In the genomic region with DNA sequence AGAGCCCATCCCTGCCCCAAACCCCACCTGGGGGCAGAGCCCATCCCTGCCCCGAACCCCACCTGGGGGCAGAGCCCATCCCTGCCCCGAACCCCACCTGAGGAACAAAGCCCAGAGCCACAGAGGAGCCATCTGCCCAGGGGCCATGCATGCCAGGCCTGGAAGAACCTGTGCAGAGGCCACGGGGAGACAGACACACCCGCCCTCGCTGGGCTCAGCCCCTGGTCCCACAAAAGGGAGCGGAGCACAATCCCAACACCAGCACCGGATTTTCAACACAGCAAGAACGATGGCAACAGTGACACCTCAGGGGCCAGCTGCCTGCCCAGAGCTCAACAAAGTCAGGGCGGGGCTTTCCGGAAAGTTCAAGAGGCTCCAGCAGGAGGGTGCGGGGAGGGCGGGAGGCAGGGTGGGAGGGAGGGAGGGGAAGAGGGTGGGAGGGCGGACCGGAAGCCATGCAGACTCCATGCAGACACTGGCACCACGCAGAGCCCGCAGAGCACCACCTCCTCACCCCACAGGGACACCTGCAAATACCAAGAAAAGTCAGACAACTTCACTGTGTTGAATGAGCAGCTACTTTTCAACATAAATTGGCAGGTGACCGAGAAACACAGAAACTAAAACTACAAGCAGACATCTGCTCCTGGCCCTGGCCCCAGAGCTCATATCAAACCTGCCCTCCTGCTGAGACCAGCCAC, we compare ENCODE assay signal across 8 cellular contexts. TPM values are rescaled to one million over a fixed set of nuclear protein-coding genes. Genes with fewer than 3 reads are reported as not detected.
DNase-seq lines count a peak whose midpoint lies in the region; TF ChIP-seq lines count a peak whose summit lies in the region.

No MANE protein-coding gene starts in this region.

- H3K27me3 ChIP-seq in esophagus (ENCODE audit: control insufficient read depth in 1 of 2, insufficient read depth in 2 of 2, low read length in 2 of 2), result no peaks in the 10 kb centered on the region

- peaks cover 19% of the 10 kb centered on the region for H3K4me1 Mint-ChIP-seq in activated CD4-positive, alpha-beta memory T cell treated with anti-CD3 and anti-CD28 coated beads, Interleukin-2, amount 10 ng/mL, durations not matched to agents 7 days and 5 days

- peaks cover 6 to 35% of the 10 kb centered on the region in 2 donors for H3K36me3 ChIP-seq in esophagus (ENCODE audit: control insufficient read depth in 2 of 2, insufficient read depth in 2 of 2, low read length in 1 of 2)

- no peak for TF ChIP-seq CTCF in foreskin fibroblast (IDR thresholded peaks at IDR 0.05; ENCODE audit: low read depth, low read length)

- H3K4me3 ChIP-seq in esophagus (ENCODE audit: low read depth in 1 of 2, low read length in 2 of 2) (no peak overlapping the region), foreskin fibroblast (ENCODE audit: low read depth in 1 of 2, low read length in 2 of 2) (no peak overlapping the region)

- peak overlapping the region; percentile 65 for H3K4me3 Mint-ChIP-seq in activated CD4-positive, alpha-beta memory T cell treated with anti-CD3 and anti-CD28 coated beads, Interleukin-2, amount 10 ng/mL, durations not matched to agents 7 days and 5 days

- peaks cover 23% of the 10 kb centered on the region for H3K36me3 Mint-ChIP-seq in activated CD4-positive, alpha-beta memory T cell treated with anti-CD3 and anti-CD28 coated beads, Interleukin-2, amount 10 ng/mL, durations not matched to agents 7 days and 5 days (ENCODE audit: low read depth)

- no peaks in the 10 kb centered on the region for H3K27me3 Mint-ChIP-seq in activated CD4-positive, alpha-beta memory T cell treated with anti-CD3 and anti-CD28 coated beads, Interleukin-2, amount 10 ng/mL, durations not matched to agents 7 days and 5 days

- H3K9me3 Mint-ChIP-seq in activated CD4-positive, alpha-beta memory T cell treated with anti-CD3 and anti-CD28 coated beads, Interleukin-2, amount 10 ng/mL, durations not matched to agents 7 days and 5 days, result no peaks in the 10 kb centered on the region

- no peaks in the 10 kb centered on the region for H3K9me3 ChIP-seq in esophagus (ENCODE audit: control insufficient read depth in 2 of 2, insufficient read depth in 1 of 2, low read depth in 1 of 2, low read length in 1 of 2)

- H3K27ac ChIP-seq in esophagus (ENCODE audit: low read depth in 2 of 2, low read length in 1 of 2), result peak overlapping the region; percentile 34 to 48

- DNase-seq in GM19238 (ENCODE audit: insufficient read length, low spot score) (peak; percentile 33), AG08395 (ENCODE audit: low spot score) (no peak), NCI-H1930 (lab: John Stamatoyannopoulos, UW) (no peak), HuH-7.5 (ENCODE audit: low spot score) (no peak), foreskin fibroblast (no peak)
- peak; percentile 72 for DNase-seq in activated CD4-positive, alpha-beta memory T cell treated with anti-CD3 and anti-CD28 coated beads, Interleukin-2, amount 10 ng/mL, durations not matched to agents 7 days and 5 days
- peak; percentile 5 to 14 for DNase-seq in stimulated activated CD4-positive, alpha-beta T cell treated with anti-CD3 and anti-CD28 coated beads, Interleukin-2, amount 100 ng/mL, for 48 hours

- CTCF ChIA-PET in activated CD4-positive, alpha-beta memory T cell treated with anti-CD3 and anti-CD28 coated beads, Interleukin-2, amount 10 ng/mL, durations not matched to agents 7 days and 5 days (lab: Charles Lee), result no interaction called here

- POLR2A ChIA-PET in activated CD4-positive, alpha-beta memory T cell treated with anti-CD3 and anti-CD28 coated beads, Interleukin-2, amount 10 ng/mL, durations not matched to agents 7 days and 5 days (lab: Charles Lee), result interaction anchor here (1.0 to 1.2 kb wide), 2 partner anchors 28 to 38 kb away, joined by 6 to 7 read pairs; partner anchors contain the start of genes C16orf95 and FBXO31

- peaks cover 0 to 3% of the 10 kb centered on the region in 2 donors for H3K4me1 ChIP-seq in esophagus (ENCODE audit: control insufficient read depth in 2 of 2, insufficient read depth in 2 of 2, low read length in 1 of 2)

- H3K27ac Mint-ChIP-seq in activated CD4-positive, alpha-beta memory T cell treated with anti-CD3 and anti-CD28 coated beads, Interleukin-2, amount 10 ng/mL, durations not matched to agents 7 days and 5 days, result peak overlapping the region; percentile 93

- WGBS in esophagus, 2 donors, result 56 to 62% methylated on average over 16 to 17 of the region's 17 CpGs

RNA-seq across cellular contexts. Expression of gene C16orf95, which starts 27.9 kb away (rescaled TPM):
- 1 to 10 TPM; 8.6 to 9.6 TPM for total RNA-seq in activated CD4-positive, alpha-beta memory T cell treated with anti-CD3 and anti-CD28 coated beads, Interleukin-2, amount 10 ng/mL, durations not matched to agents 7 days and 5 days
- 1 to 10 TPM; 3.4 to 3.8 TPM for polyA plus RNA-seq in esophagus

RNA-seq across cellular contexts. Expression of gene FBXO31, which starts 38.5 kb away (rescaled TPM):
- total RNA-seq in activated CD4-positive, alpha-beta memory T cell treated with anti-CD3 and anti-CD28 coated beads, Interleukin-2, amount 10 ng/mL, durations not matched to agents 7 days and 5 days, result 10 to 100 TPM; 28.8 to 29.0 TPM
- polyA plus RNA-seq in esophagus, result 10 to 100 TPM; 10.4 to 12.5 TPM

RNA-seq across cellular contexts. Expression of gene MAP1LC3B, which starts 47.1 kb away (rescaled TPM):
- 10 to 100 TPM; 77.1 to 78.2 TPM for total RNA-seq in activated CD4-positive, alpha-beta memory T cell treated with anti-CD3 and anti-CD28 coated beads, Interleukin-2, amount 10 ng/mL, durations not matched to agents 7 days and 5 days
- polyA plus RNA-seq in esophagus, result 10 to 100 TPM; 28.1 to 41.2 TPM

Comparison
In these comparisons a context has a peak if more than half of its experiments do, and no peak if none do; other contexts are left out.
1. DNase-seq: peak in GM19238 (single experiment), activated CD4-positive, alpha-beta memory T cell treated with anti-CD3 and anti-CD28 coated beads, Interleukin-2, amount 10 ng/mL, durations not matched to agents 7 days and 5 days (single experiment) and stimulated activated CD4-positive, alpha-beta T cell treated with anti-CD3 and anti-CD28 coated beads, Interleukin-2, amount 100 ng/mL, for 48 hours (2 of 2); none in AG08395 (single experiment), NCI-H1930 (0 of 2), HuH-7.5 (single experiment) and foreskin fibroblast (0 of 2).